ENCODE assay signal across 15 cellular contexts in the genomic region with DNA sequence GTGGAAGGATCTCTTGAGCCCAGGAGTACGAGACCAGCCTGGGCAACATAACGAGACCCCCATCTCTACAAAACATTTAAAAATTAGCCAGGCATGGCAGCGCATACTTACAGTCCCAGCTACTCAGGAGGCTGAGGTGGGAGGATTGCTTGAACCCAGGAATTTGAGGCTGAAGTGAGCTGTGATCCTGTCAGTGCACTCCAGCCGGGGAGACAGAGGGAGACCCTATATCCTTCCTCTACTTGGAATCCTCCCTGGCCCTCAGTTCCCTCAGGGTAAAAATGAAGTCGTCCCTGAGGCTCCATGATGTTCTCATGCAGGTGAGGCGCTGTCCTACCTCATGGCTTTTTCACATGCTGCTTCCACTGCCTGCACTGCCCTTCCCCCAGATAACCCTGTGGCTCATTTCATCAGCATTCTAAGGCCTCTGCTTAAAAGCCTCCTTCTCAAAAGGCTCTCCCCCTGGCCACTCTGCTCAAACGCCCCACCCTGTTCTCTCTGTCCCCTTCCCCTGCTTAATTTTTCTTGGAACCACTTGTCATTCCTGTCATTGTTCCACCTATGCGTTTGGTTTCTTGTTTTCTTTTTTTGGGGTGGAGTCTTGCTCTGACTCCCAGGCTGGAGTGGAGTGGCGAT. TPM values are rescaled to one million over a fixed set of nuclear protein-coding genes. Genes with fewer than 3 reads are reported as not detected.
DNase-seq lines count a peak whose midpoint lies in the region; ATAC-seq and TF ChIP-seq lines count a peak whose summit lies in the region.
"Had no signal": no experiment of that assay in that cellular context is flagged by ENCODE, and none has a peak within 500 bp of the region (broad histone marks: within the 10 kb centered on the region; RNA-seq: fewer than 3 reads in every experiment).

No MANE protein-coding gene starts in this region.

- peaks cover 6 to 87% (median 71%) of the 10 kb centered on the region in 11 experiments; a peak in 21 of 22 replicates for H3K36me3 ChIP-seq in BLaER1 treated with 17β-estradiol and CSF1 and Interleukin-3, amounts not matched to agents 10 nM and 100 nM
- H3K36me3 ChIP-seq in GM23338 (ENCODE audit: insufficient read depth) (no peaks in the 10 kb centered on the region; the same call in 1 of the 2 replicates), prostate gland (no peaks in the 10 kb centered on the region)

- no peak overlapping the region for H3K4me3 ChIP-seq in BLaER1 treated with 17β-estradiol and CSF1 and Interleukin-3, amounts not matched to agents 10 nM and 100 nM
- H3K4me3 ChIP-seq in GM23338 (no peak overlapping the region), dorsolateral prefrontal cortex (no peak overlapping the region), prostate gland (no peak overlapping the region)

- POLR2A ChIA-PET in naive thymus-derived CD8-positive, alpha-beta T cell (lab: Charles Lee) = no interaction called here

- peaks cover 12% of the 10 kb centered on the region for H3K4me1 Mint-ChIP-seq in GM23338
- peaks cover 17 to 61% (median 49%) of the 10 kb centered on the region in 4 donors for H3K4me1 Mint-ChIP-seq in naive thymus-derived CD8-positive, alpha-beta T cell

- peak overlapping the region; percentile 57 to 100 (median 97) for H3K4me2 ChIP-seq in BLaER1 treated with 17β-estradiol and CSF1 and Interleukin-3, amounts not matched to agents 10 nM and 100 nM
- H3K4me2 ChIP-seq in GM23338 = no peak overlapping the region

- DNase-seq in GM23338 (ENCODE audit: low spot score) = peak; percentile 39
- DNase-seq in dorsolateral prefrontal cortex = no peak
- DNase-seq in naive thymus-derived CD8-positive, alpha-beta T cell = peak in 1 of 10 donors; percentile 21
- DNase-seq in prostate gland (ENCODE audit: low spot score) = no peak
- DNase-seq in NCI-H146 (lab: John Stamatoyannopoulos, UW) = no peak
- DNase-seq in mesenteric fat pad (ENCODE audit: low spot score) = no peak
- DNase-seq: activated CD4-positive, alpha-beta T cell treated with anti-CD3 and anti-CD28 coated beads for 1 hour; activated effector memory CD4-positive, alpha-beta T cell treated with anti-CD3 and anti-CD28 coated beads, Interleukin-2, amount 50 U/mL, for 16 hours; central memory CD4-positive, alpha-beta T cell; GOT3; midbrain; stimulated activated CD4-positive, alpha-beta T cell treated with anti-CD3 and anti-CD28 coated beads, Interleukin-4, amount 100 ng/mL, for 1 hour; stimulated activated naive CD4-positive, alpha-beta T cell treated with Interleukin-2 at 50 U/mL for 16 hours had no signal

- no peak for TF ChIP-seq CTCF in GM23338 (conservative IDR thresholded peaks at IDR 0.05; ENCODE audit: low read depth in 2 of 2)
- no peak for TF ChIP-seq CTCF in dorsolateral prefrontal cortex (IDR thresholded peaks at IDR 0.05 in 54 of 56, conservative IDR thresholded peaks at IDR 0.05 in 2 of 56; ENCODE audit: low read depth in 1 of 56, partially characterized antibody in 56 of 56)
- TF ChIP-seq CTCF in prostate gland (IDR thresholded peaks at IDR 0.05) = no peak

- peaks cover 6% of the 10 kb centered on the region; the same call in 1 of the 2 replicates for H3F3A ChIP-seq in GM23338 (replicated peaks; ENCODE audit: low read depth)

- 81% methylated on average over 9 of the region's 9 CpGs for whole genome bisulfite sequencing in prostate gland

- peaks cover 2 to 65% (median 10%) of the 10 kb centered on the region in 11 experiments; a peak in 19 of 22 replicates for H4K20me1 ChIP-seq in BLaER1 treated with 17β-estradiol and CSF1 and Interleukin-3, amounts not matched to agents 10 nM and 100 nM
- peaks cover 42% of the 10 kb centered on the region for H4K20me1 ChIP-seq in GM23338 (replicated peaks; ENCODE audit: insufficient read depth)

- peaks cover 8% of the 10 kb centered on the region for H3K27me3 Mint-ChIP-seq in GM23338 (ENCODE audit: insufficient read depth, low read depth, poor library complexity)
- no peaks in the 10 kb centered on the region for H3K27me3 Mint-ChIP-seq in naive thymus-derived CD8-positive, alpha-beta T cell

- H3K9me3 ChIP-seq in BLaER1 treated with 17β-estradiol and CSF1 and Interleukin-3, amounts not matched to agents 10 nM and 100 nM (replicated peaks in 1 of 11) = peaks cover 0 to 54% (median 32%) of the 10 kb centered on the region in 11 experiments; a peak in 18 of 22 replicates
- no peaks in the 10 kb centered on the region for H3K9me3 ChIP-seq in prostate gland

- ATAC-seq in GM23338 (peak; percentile 78), GM21786 (IDR thresholded peaks at IDR 0.05; ENCODE audit: unreplicated experiment) (no peak)
- ATAC-seq in naive thymus-derived CD8-positive, alpha-beta T cell = no peak

- peaks cover 97% of the 10 kb centered on the region for H3K79me2 ChIP-seq in GM23338 (replicated peaks; ENCODE audit: insufficient read depth)

- peak overlapping the region; percentile 14 to 74 (median 65); a peak in 15 of 22 replicates for H3K9ac ChIP-seq in BLaER1 treated with 17β-estradiol and CSF1 and Interleukin-3, amounts not matched to agents 10 nM and 100 nM

- no peak for TF ChIP-seq POLR2A in prostate gland (IDR thresholded peaks at IDR 0.05)

- intact Hi-C loops in dorsolateral prefrontal cortex (cut with DNase I) = no loop called here
- intact Hi-C loops in prostate gland (cut with DNase I) = no loop called here

- peaks cover 7% of the 10 kb centered on the region; the same call in 2 of the 3 replicates for H3K36me3 Mint-ChIP-seq in GM23338 (ENCODE audit: low read depth)
- H3K36me3 Mint-ChIP-seq in naive thymus-derived CD8-positive, alpha-beta T cell = peaks cover 0 to 36% (median 11%) of the 10 kb centered on the region in 3 donors

- no peaks in the 10 kb centered on the region for H3K27me3 ChIP-seq in BLaER1 treated with 17β-estradiol and CSF1 and Interleukin-3, amounts not matched to agents 10 nM and 100 nM
- no peaks in the 10 kb centered on the region for H3K27me3 ChIP-seq in GM23338 (ENCODE audit: insufficient read depth)
- no peaks in the 10 kb centered on the region for H3K27me3 ChIP-seq in dorsolateral prefrontal cortex
- H3K27me3 ChIP-seq in prostate gland (replicated peaks; ENCODE audit: insufficient read depth) = no peaks in the 10 kb centered on the region

- H3K9me3 Mint-ChIP-seq in GM23338 = peaks cover 7% of the 10 kb centered on the region; the same call in 2 of the 3 replicates
- peaks cover 0 to 5% (median 0%) of the 10 kb centered on the region in 9 donors for H3K9me3 Mint-ChIP-seq in naive thymus-derived CD8-positive, alpha-beta T cell

- H3K9me2 ChIP-seq in GM23338 (ENCODE audit: insufficient read depth) = no peaks in the 10 kb centered on the region

- H3K4me1 ChIP-seq in BLaER1 treated with 17β-estradiol and CSF1 and Interleukin-3, amounts not matched to agents 10 nM and 100 nM = peaks cover 82 to 100% (median 97%) of the 10 kb centered on the region in 10 experiments
- no peaks in the 10 kb centered on the region for H3K4me1 ChIP-seq in GM23338 (ENCODE audit: insufficient read depth)
- no peaks in the 10 kb centered on the region for H3K4me1 ChIP-seq in prostate gland (replicated peaks)

- peak overlapping the region; percentile 77 to 98 (median 95); a peak in 21 of 22 replicates for H3K27ac ChIP-seq in BLaER1 treated with 17β-estradiol and CSF1 and Interleukin-3, amounts not matched to agents 10 nM and 100 nM
- H3K27ac ChIP-seq in GM23338 (ENCODE audit: low read depth) = peak overlapping the region; percentile 64
- peak overlapping the region in 56 of 59 donors; percentile 1 to 97 (median 66) for H3K27ac ChIP-seq in dorsolateral prefrontal cortex
- no peak overlapping the region for H3K27ac ChIP-seq in prostate gland

- H3K27ac Mint-ChIP-seq in GM23338 = peak overlapping the region; percentile 65
- H3K27ac Mint-ChIP-seq in naive thymus-derived CD8-positive, alpha-beta T cell = peak overlapping the region in 8 of 10 donors; percentile 27 to 80 (median 68)

- H3K4me3 Mint-ChIP-seq in GM23338 = no peak overlapping the region
- H3K4me3 Mint-ChIP-seq in naive thymus-derived CD8-positive, alpha-beta T cell = no peak overlapping the region

- H2AFZ ChIP-seq in GM23338 = no peak overlapping the region

TF ChIP-seq in GM23338, 12 proteins besides CTCF, POLR2A, EP300 and RAD21:
- TF ChIP-seq POLR2AphosphoS5 (IDR thresholded peaks at IDR 0.05; ENCODE audit: low read depth) = no peak
- TF ChIP-seq STAT1 (IDR thresholded peaks at IDR 0.05; ENCODE audit: unreplicated experiment) = no peak

RNA-seq across cellular contexts. Expression of a gene that starts 19.2 kb away (rescaled TPM):
- total RNA-seq in GM23338 (2014; rRNA removed; shearing (Covaris generic)) = 107 and 138 TPM in 2 replicates
- polyA plus RNA-seq in GM23338 (2016; fragmentation: Nextera tagmentation; extraction: Ambion mirVana) = 40.0 and 40.7 TPM in 2 replicates
- total RNA-seq in dorsolateral prefrontal cortex (100 to 1,000 TPM in 115 of 120 experiments, 10 to 100 TPM in 5; 88.3 to 281 (median 146) TPM), prostate gland (100 to 1,000 TPM; 137 to 279 TPM), mesenteric fat pad (134 TPM)
- total RNA-seq in naive thymus-derived CD8-positive, alpha-beta T cell = 100 to 1,000 TPM; 267 to 270 TPM
- polyA plus RNA-seq in naive thymus-derived CD8-positive, alpha-beta T cell = 10 to 100 TPM; 45.0 to 91.4 (median 60.9) TPM

RNA-seq across cellular contexts. Expression of a gene that starts 35.8 kb away (rescaled TPM):
- 54.5 and 61.2 TPM in 2 replicates for total RNA-seq in GM23338 (2014; rRNA removed; shearing (Covaris generic))
- 77.4 and 83.5 TPM in 2 replicates for polyA plus RNA-seq in GM23338 (2016; fragmentation: Nextera tagmentation; extraction: Ambion mirVana)
- total RNA-seq in dorsolateral prefrontal cortex (100 to 1,000 TPM in 5 of 120 experiments, 10 to 100 TPM in 115; 51.0 to 106 (median 74.7) TPM), prostate gland (10 to 100 TPM; 45.0 to 49.0 TPM), mesenteric fat pad (45.9 TPM)
- 10 to 100 TPM; 54.7 to 62.3 TPM for total RNA-seq in naive thymus-derived CD8-positive, alpha-beta T cell
- polyA plus RNA-seq in naive thymus-derived CD8-positive, alpha-beta T cell = 10 to 100 TPM; 33.5 to 41.0 (median 36.6) TPM

Comparison
In these comparisons a context has a peak if more than half of its experiments do, and no peak if none do; other contexts are left out.
1. H3K27ac ChIP-seq: peak in BLaER1 treated with 17β-estradiol and CSF1 and Interleukin-3, amounts not matched to agents 10 nM and 100 nM (11 of 11), GM23338 (single experiment) and dorsolateral prefrontal cortex (56 of 59); none in prostate gland (0 of 2).